ENCODE assay signal across 8 cellular contexts in genomic region chr6:2738373-2738979, GRCh38. TPM values are rescaled to one million over a fixed set of nuclear protein-coding genes. Genes with fewer than 3 reads are reported as not detected.
A peak's percentile ranks its signal among the peaks of the same experiment; 100 is the strongest.
DNase-seq lines count a peak whose midpoint lies in the region; ATAC-seq and TF ChIP-seq lines count a peak whose summit lies in the region.

No MANE protein-coding gene starts in this region.

- in situ Hi-C loops in brain microvascular endothelial cell (cut with HindIII; ENCODE audit: low pct_ligation_motif_present, low sequenced_read_pairs), result no loop called here

- H3K36me3 ChIP-seq in MG63, result no peaks in the 10 kb centered on the region
- no peaks in the 10 kb centered on the region for H3K36me3 ChIP-seq in brain microvascular endothelial cell (replicated peaks)
- H3K36me3 ChIP-seq in kidney epithelial cell (ENCODE audit: control insufficient read depth, insufficient read depth, low read length), result no peaks in the 10 kb centered on the region

- H3K9me3 ChIP-seq in MG63, result no peaks in the 10 kb centered on the region

- H3K27me3 ChIP-seq in MG63, result no peaks in the 10 kb centered on the region
- no peaks in the 10 kb centered on the region for H3K27me3 ChIP-seq in brain microvascular endothelial cell (replicated peaks)
- H3K27me3 ChIP-seq in kidney epithelial cell (ENCODE audit: control insufficient read depth, insufficient read depth, low read length), result no peaks in the 10 kb centered on the region

- peak; percentile 9 for DNase-seq in activated CD4-positive, CD25-positive, alpha-beta regulatory T cell treated with anti-CD3 and anti-CD28 coated beads, Interleukin-2, amount 50 U/mL, for 16 hours (ENCODE audit: low read depth, low spot score)
- DNase-seq in MG63, result peak; percentile 17
- peak; percentile 41 for DNase-seq in T follicular helper cell (ENCODE audit: low read depth)
- DNase-seq in brain microvascular endothelial cell, result peak; percentile 66
- DNase-seq in kidney epithelial cell (ENCODE audit: low read depth), result no peak
- DNase-seq in stimulated activated CD8-positive, alpha-beta memory T cell treated with anti-CD3 and anti-CD28 coated beads, Interleukin-15, amount 100 ng/mL, for 1 hour (ENCODE audit: low read depth), result peak; percentile 25
- DNase-seq in GM19240 (ENCODE audit: insufficient read length, low spot score), result no peak

- TF ChIP-seq CTCF in brain microvascular endothelial cell (IDR thresholded peaks at IDR 0.05; ENCODE audit: low read depth, low read length, missing control alignments) (peak; percentile 88), kidney epithelial cell (IDR thresholded peaks at IDR 0.05; ENCODE audit: insufficient read depth, low read length, poor library complexity, severe bottlenecking) (peak; percentile 71)

- ATAC-seq in activated CD4-positive, CD25-positive, alpha-beta regulatory T cell treated with anti-CD3 and anti-CD28 coated beads, Interleukin-2, amount 50 U/mL, for 24 hours, result no peak

- peak overlapping the region; percentile 39 for H3K27ac ChIP-seq in brain microvascular endothelial cell

- H3K4me3 ChIP-seq in MG63, result no peak overlapping the region
- no peak overlapping the region for H3K4me3 ChIP-seq in brain microvascular endothelial cell (ENCODE audit: low read depth, low read length)
- H3K4me3 ChIP-seq in kidney epithelial cell (ENCODE audit: low read depth, low read length), result no peak overlapping the region

RNA-seq across cellular contexts. Expression of gene MYLK4, which starts 12.2 kb away (rescaled TPM):
- total RNA-seq in MG63 (2014; rRNA removed; shearing (Covaris generic); ENCODE audit: low replicate concordance), result not detected in 2 replicates
- total RNA-seq in kidney epithelial cell, result 0.42 and 0.75 TPM in 2 replicates

RNA-seq across cellular contexts. Expression of gene WRNIP1, which starts 26.7 kb away (rescaled TPM):
- total RNA-seq in MG63 (2014; rRNA removed; shearing (Covaris generic); ENCODE audit: low replicate concordance), result 41.7 and 53.3 TPM in 2 replicates
- total RNA-seq in kidney epithelial cell, result 70.9 and 73.6 TPM in 2 replicates

Comparison
In these comparisons a context has a peak if more than half of its experiments do, and no peak if none do; other contexts are left out.
1. DNase-seq: peak in activated CD4-positive, CD25-positive, alpha-beta regulatory T cell treated with anti-CD3 and anti-CD28 coated beads, Interleukin-2, amount 50 U/mL, for 16 hours (single experiment), MG63 (single experiment), T follicular helper cell (single experiment), brain microvascular endothelial cell (single experiment) and stimulated activated CD8-positive, alpha-beta memory T cell treated with anti-CD3 and anti-CD28 coated beads, Interleukin-15, amount 100 ng/mL, for 1 hour (single experiment); none in kidney epithelial cell (single experiment) and GM19240 (single experiment).